Comparison of ENCODE assay signal across 16 cellular contexts in genomic region chr4:155535802-155536454, GRCh38.
DNase-seq lines count a peak whose midpoint lies in the region; ATAC-seq and TF ChIP-seq lines count a peak whose summit lies in the region.
"Had no signal": no experiment of that assay in that cellular context is flagged by ENCODE, and none has a peak within 500 bp of the region (broad histone marks: within the 10 kb centered on the region; RNA-seq: fewer than 3 reads in every experiment).

No MANE protein-coding gene starts in this region.

- H3K79me2 ChIP-seq in smooth muscle cell (ENCODE audit: low read depth) = no peaks in the 10 kb centered on the region

- H3K9ac ChIP-seq in smooth muscle cell (ENCODE audit: low read depth) = no peak overlapping the region
- H3K9ac ChIP-seq: BLaER1 had no signal

- H3K9me3 ChIP-seq in heart left ventricle (no peaks in the 10 kb centered on the region), right atrium auricular region (no peaks in the 10 kb centered on the region), smooth muscle cell (replicated peaks; ENCODE audit: low read depth) (no peaks in the 10 kb centered on the region)
- H3K9me3 ChIP-seq: BLaER1, Caco-2 had no signal

- no peak for TF ChIP-seq CTCF in heart left ventricle (IDR thresholded peaks at IDR 0.05)
- no peak for TF ChIP-seq CTCF in right atrium auricular region (IDR thresholded peaks at IDR 0.05)
- TF ChIP-seq CTCF in smooth muscle cell (IDR thresholded peaks at IDR 0.05; ENCODE audit: borderline replicate concordance, insufficient read depth, poor library complexity, severe bottlenecking) = no peak

- H4K20me1 ChIP-seq in smooth muscle cell (ENCODE audit: low read depth) = no peaks in the 10 kb centered on the region
- H4K20me1 ChIP-seq: BLaER1 had no signal

- H3K27me3 ChIP-seq in heart left ventricle (no peaks in the 10 kb centered on the region), right atrium auricular region (no peaks in the 10 kb centered on the region), smooth muscle cell (ENCODE audit: low read depth) (no peaks in the 10 kb centered on the region)
- H3K27me3 ChIP-seq: BLaER1 had no signal

- H3K4me1 ChIP-seq in heart left ventricle (peaks cover 0 to 16% (median 0%) of the 10 kb centered on the region in 12 donors), right atrium auricular region (no peaks in the 10 kb centered on the region), smooth muscle cell (ENCODE audit: low read depth) (no peaks in the 10 kb centered on the region)
- H3K4me1 ChIP-seq: BLaER1, Caco-2 had no signal

- intact Hi-C loops in Right ventricle myocardium inferior (cut with DNase I) (no loop called here), cardiac septum (cut with DNase I) (no loop called here), heart left ventricle (cut with DNase I) (loop anchor here in 2 of 10 donors (5.0 to 10.0 kb wide), 2 partner anchors 36 to 249 kb away; no protein-coding TSS in a partner anchor)

- TF ChIP-seq POLR2A in heart left ventricle (IDR thresholded peaks at IDR 0.05) = no peak

- H3K36me3 ChIP-seq in heart left ventricle (no peaks in the 10 kb centered on the region), right atrium auricular region (no peaks in the 10 kb centered on the region), smooth muscle cell (ENCODE audit: low read depth) (no peaks in the 10 kb centered on the region)
- H3K36me3 ChIP-seq: BLaER1 had no signal

- H3K27ac ChIP-seq in heart left ventricle = peak overlapping the region in 5 of 12 donors; percentile 1 to 57 (median 41)
- peak overlapping the region; percentile 7 to 76 for H3K27ac ChIP-seq in right atrium auricular region
- no peak overlapping the region for H3K27ac ChIP-seq in smooth muscle cell (ENCODE audit: low read depth)
- H3K27ac ChIP-seq: 22Rv1, BLaER1 had no signal

- 45 to 58% (median 57%) methylated on average over 2 of the region's 2 CpGs for WGBS in heart left ventricle, 4 donors
- 79% methylated on average over 2 of the region's 2 CpGs for WGBS in smooth muscle cell (ENCODE audit: low lambda C conversion rate)

- DNase-seq in Right ventricle myocardium inferior (ENCODE audit: missing footprints) (no peak), cardiac septum (ENCODE audit: low spot score) (no peak), heart left ventricle (no peak), right atrium auricular region (ENCODE audit: low spot score) (no peak), smooth muscle cell (lab: John Stamatoyannopoulos, UW; ENCODE audit: unreplicated experiment) (no peak), AG08396 (ENCODE audit: low spot score) (no peak), H4 (ENCODE audit: low spot score) (no peak), ecto neural progenitor cell (ENCODE audit: low spot score) (no peak)
- DNase-seq: AML-193; Caco-2; CD8-positive, alpha-beta memory T cell; DMS 273 treated with DMSO at 0.1 percent for 48 hours; H9 had no signal

- H3K4me3 ChIP-seq in heart left ventricle (no peak overlapping the region), right atrium auricular region (no peak overlapping the region), smooth muscle cell (no peak overlapping the region)
- H3K4me3 ChIP-seq: BLaER1, GM23338 had no signal

- peaks cover 6% of the 10 kb centered on the region for H3F3A ChIP-seq in smooth muscle cell (ENCODE audit: low read depth)

- no peak overlapping the region for H3K4me2 ChIP-seq in smooth muscle cell
- H3K4me2 ChIP-seq: BLaER1, GM23338 had no signal

- peak; percentile 56 for ATAC-seq in Right ventricle myocardium inferior
- ATAC-seq in heart left ventricle = peak in 3 of 4 donors; percentile 49 to 68 (median 53)
- ATAC-seq: GM23338 had no signal

- peak overlapping the region; percentile 75 for H2AFZ ChIP-seq in smooth muscle cell (ENCODE audit: low read depth)
- H2AFZ ChIP-seq: GM23338 had no signal
